44 cellular contexts compared by ENCODE assay signal in genomic region chr11:56093008-56093407, GRCh38. TPM values are rescaled to one million over a fixed set of nuclear protein-coding genes. Genes with fewer than 3 reads are reported as not detected.
"Had no signal": no experiment of that assay in that cellular context is flagged by ENCODE, and none has a peak within 500 bp of the region (broad histone marks: within the 10 kb centered on the region; RNA-seq: fewer than 3 reads in every experiment).

Gene OR8I2 (plus strand): TSS chr11:56093308. CDS start chr11:56093308, 0 bp downstream.

- H3K27me3 ChIP-seq: adrenal gland, ascending aorta, body of pancreas, brain microvascular endothelial cell, breast epithelium, cardiac muscle cell had no signal

- H3K9me3 ChIP-seq: adrenal gland, ascending aorta, body of pancreas, breast epithelium had no signal

- H3K36me3 Mint-ChIP-seq: activated naive CD4-positive, alpha-beta T cell treated with anti-CD3 and anti-CD28 coated beads, Interleukin-2, amount 10 ng/mL, durations not matched to agents 7 days and 5 days; activated naive CD4-positive, alpha-beta T cell treated with anti-CD3 and anti-CD28 coated beads, Interleukin-2, amount 50 U/mL, for 24 hours; activated naive CD4-positive, alpha-beta T cell treated with anti-CD3 and anti-CD28 coated beads, Interleukin-2, amount 50 U/mL, for 72 hours; activated naive CD8-positive, alpha-beta T cell; activated naive CD8-positive, alpha-beta T cell treated with anti-CD3 and anti-CD28 coated beads for 36 hours; activated naive CD8-positive, alpha-beta T cell treated with anti-CD3 and anti-CD28 coated beads, Interleukin-2, amount 10 ng/mL, durations not matched to agents 7 days and 5 days; brain had no signal

- H3K36me3 ChIP-seq: adrenal gland, ascending aorta, brain microvascular endothelial cell, cardiac muscle cell had no signal

- ATAC-seq: activated naive CD4-positive, alpha-beta T cell treated with anti-CD3 and anti-CD28 coated beads, Interleukin-2, amount 50 U/mL, for 72 hours; activated naive CD8-positive, alpha-beta T cell treated with anti-CD3 and anti-CD28 coated beads, Interleukin-2, amount 50 U/mL, for 24 hours; activated T-cell treated with anti-CD3 and anti-CD28 coated beads, Interleukin-2, amount 50 U/mL, for 4 hours; activated T-cell treated with anti-CD3 and anti-CD28 coated beads, Interleukin-2, amount 50 U/mL, for 72 hours; activated T-helper 17 cell treated with anti-CD3 and anti-CD28 coated beads, Interleukin-2, amount 50 U/mL, for 72 hours; body of pancreas had no signal

- H3K4me1 Mint-ChIP-seq: activated naive CD4-positive, alpha-beta T cell treated with anti-CD3 and anti-CD28 coated beads, Interleukin-2, amount 10 ng/mL, durations not matched to agents 7 days and 5 days; activated naive CD4-positive, alpha-beta T cell treated with anti-CD3 and anti-CD28 coated beads, Interleukin-2, amount 50 U/mL, for 24 hours; activated naive CD8-positive, alpha-beta T cell treated with anti-CD3 and anti-CD28 coated beads for 36 hours; activated naive CD8-positive, alpha-beta T cell treated with anti-CD3 and anti-CD28 coated beads, Interleukin-2, amount 10 ng/mL, durations not matched to agents 7 days and 5 days; activated naive CD8-positive, alpha-beta T cell treated with anti-CD3 and anti-CD28 coated beads, Interleukin-2, amount 50 U/mL, for 24 hours; activated T-helper 17 cell treated with anti-CD3 and anti-CD28 coated beads, Interleukin-2, amount 50 U/mL, for 72 hours; brain; central memory CD8-positive, alpha-beta T cell had no signal

- H3K27me3 Mint-ChIP-seq: activated naive CD4-positive, alpha-beta T cell treated with anti-CD3 and anti-CD28 coated beads, Interleukin-2, amount 10 ng/mL, durations not matched to agents 7 days and 5 days; activated naive CD4-positive, alpha-beta T cell treated with anti-CD3 and anti-CD28 coated beads, Interleukin-2, amount 50 U/mL, for 24 hours; activated naive CD8-positive, alpha-beta T cell; activated naive CD8-positive, alpha-beta T cell treated with anti-CD3 and anti-CD28 coated beads for 36 hours; activated naive CD8-positive, alpha-beta T cell treated with anti-CD3 and anti-CD28 coated beads, Interleukin-2, amount 10 ng/mL, durations not matched to agents 7 days and 5 days; activated naive CD8-positive, alpha-beta T cell treated with anti-CD3 and anti-CD28 coated beads, Interleukin-2, amount 50 U/mL, for 24 hours; activated T-cell treated with anti-CD3 and anti-CD28 coated beads, Interleukin-2, amount 50 U/mL, for 24 hours; activated T-helper 17 cell treated with anti-CD3 and anti-CD28 coated beads, Interleukin-2, amount 50 U/mL, for 72 hours; brain; central memory CD8-positive, alpha-beta T cell had no signal

- H3K27ac Mint-ChIP-seq: activated naive CD4-positive, alpha-beta T cell treated with anti-CD3 and anti-CD28 coated beads for 36 hours; activated naive CD4-positive, alpha-beta T cell treated with anti-CD3 and anti-CD28 coated beads, Interleukin-2, amount 10 ng/mL, durations not matched to agents 7 days and 5 days; activated naive CD4-positive, alpha-beta T cell treated with anti-CD3 and anti-CD28 coated beads, Interleukin-2, amount 50 U/mL, for 24 hours; activated naive CD4-positive, alpha-beta T cell treated with anti-CD3 and anti-CD28 coated beads, Interleukin-2, amount 50 U/mL, for 72 hours; activated naive CD8-positive, alpha-beta T cell; activated naive CD8-positive, alpha-beta T cell treated with anti-CD3 and anti-CD28 coated beads for 36 hours; activated naive CD8-positive, alpha-beta T cell treated with anti-CD3 and anti-CD28 coated beads, Interleukin-2, amount 10 ng/mL, durations not matched to agents 7 days and 5 days; activated naive CD8-positive, alpha-beta T cell treated with anti-CD3 and anti-CD28 coated beads, Interleukin-2, amount 50 U/mL, for 24 hours; activated T-cell treated with anti-CD3 and anti-CD28 coated beads, Interleukin-2, amount 50 U/mL, for 24 hours; activated T-cell treated with anti-CD3 and anti-CD28 coated beads, Interleukin-2, amount 50 U/mL, for 72 hours; activated T-helper 1 cell treated with anti-CD3 and anti-CD28 coated beads, Interleukin-12 subunit alpha, Interleukin-12 subunit beta, Interleukin-2, Interleukin-4 antibody, amounts not matched to agents 30 ng/mL and 10 ng/mL and 1 ng/mL, durations not matched to agents 14 hours and 24 hours and 36 hours; activated T-helper 17 cell treated with anti-CD3 and anti-CD28 coated beads, Interleukin-2, amount 50 U/mL, for 72 hours; activated T-helper 2 cell treated with anti-CD3 and anti-CD28 coated beads, Interferon-gamma antibody, Interleukin-2, Interleukin-4, amounts not matched to agents 10 μg/mL and 5 μg/mL and 100 μg/mL, durations not matched to agents 14 hours and 24 hours and 36 hours; brain had no signal

- DNase-seq: activated effector memory CD4-positive, alpha-beta T cell treated with anti-CD3 and anti-CD28 coated beads, Interleukin-2, amount 50 U/mL, for 16 hours; activated effector memory CD4-positive, alpha-beta T cell treated with Interleukin-2 at 50 U/mL for 16 hours; activated gamma-delta T cell; activated gamma-delta T cell treated with Interleukin-2 at 50 U/mL for 16 hours; activated naive CD4-positive, alpha-beta T cell; activated naive CD4-positive, alpha-beta T cell treated with anti-CD3 and anti-CD28 coated beads for 36 hours; activated naive CD4-positive, alpha-beta T cell treated with anti-CD3 and anti-CD28 coated beads, Interleukin-2, amount 10 ng/mL, durations not matched to agents 7 days and 5 days; activated naive CD4-positive, alpha-beta T cell treated with anti-CD3 and anti-CD28 coated beads, Interleukin-2, amount 50 U/mL, for 16 hours; activated naive CD4-positive, alpha-beta T cell treated with Interleukin-2 at 50 U/mL for 16 hours; activated naive CD8-positive, alpha-beta T cell treated with anti-CD3 and anti-CD28 coated beads for 36 hours; activated naive CD8-positive, alpha-beta T cell treated with anti-CD3 and anti-CD28 coated beads, Interleukin-2, amount 10 ng/mL, durations not matched to agents 7 days and 5 days; activated naive CD8-positive, alpha-beta T cell treated with anti-CD3 and anti-CD28 coated beads, Interleukin-2, amount 50 U/mL, for 24 hours; activated T-cell treated with anti-CD3 and anti-CD28 coated beads, Interleukin-2, amount 50 U/mL, for 1 hour; activated T-cell treated with anti-CD3 and anti-CD28 coated beads, Interleukin-2, amount 50 U/mL, for 24 hours; activated T-cell treated with anti-CD3 and anti-CD28 coated beads, Interleukin-2, amount 50 U/mL, for 4 hours; activated T-cell treated with anti-CD3 and anti-CD28 coated beads, Interleukin-2, amount 50 U/mL, for 48 hours; activated T-cell treated with anti-CD3 and anti-CD28 coated beads, Interleukin-2, amount 50 U/mL, for 72 hours; adrenal gland; amniotic stem cell; amygdala; anterior cingulate cortex; aorta; body of pancreas; brain microvascular endothelial cell; caudate nucleus; central memory CD4-positive, alpha-beta T cell; cerebellar nuclear complex had no signal

- H3K4me1 ChIP-seq: adrenal gland, ascending aorta, body of pancreas, breast epithelium had no signal

- H3K27ac ChIP-seq: adrenal gland, ascending aorta, body of pancreas, brain microvascular endothelial cell, breast epithelium, cardiac muscle cell had no signal

- FAIRE-seq: astrocyte, bronchial epithelial cell had no signal

- H3K4me3 Mint-ChIP-seq: activated naive CD4-positive, alpha-beta T cell treated with anti-CD3 and anti-CD28 coated beads for 36 hours; activated naive CD4-positive, alpha-beta T cell treated with anti-CD3 and anti-CD28 coated beads, Interleukin-2, amount 10 ng/mL, durations not matched to agents 7 days and 5 days; activated naive CD4-positive, alpha-beta T cell treated with anti-CD3 and anti-CD28 coated beads, Interleukin-2, amount 50 U/mL, for 24 hours; activated naive CD8-positive, alpha-beta T cell; activated naive CD8-positive, alpha-beta T cell treated with anti-CD3 and anti-CD28 coated beads for 36 hours; activated naive CD8-positive, alpha-beta T cell treated with anti-CD3 and anti-CD28 coated beads, Interleukin-2, amount 10 ng/mL, durations not matched to agents 7 days and 5 days; activated naive CD8-positive, alpha-beta T cell treated with anti-CD3 and anti-CD28 coated beads, Interleukin-2, amount 50 U/mL, for 24 hours; activated T-cell treated with anti-CD3 and anti-CD28 coated beads, Interleukin-2, amount 50 U/mL, for 24 hours; activated T-cell treated with anti-CD3 and anti-CD28 coated beads, Interleukin-2, amount 50 U/mL, for 4 hours; activated T-cell treated with anti-CD3 and anti-CD28 coated beads, Interleukin-2, amount 50 U/mL, for 72 hours; activated T-helper 1 cell treated with anti-CD3 and anti-CD28 coated beads, Interleukin-12 subunit alpha, Interleukin-12 subunit beta, Interleukin-2, Interleukin-4 antibody, amounts not matched to agents 30 ng/mL and 10 ng/mL and 1 ng/mL, durations not matched to agents 14 hours and 24 hours and 36 hours; activated T-helper 17 cell treated with anti-CD3 and anti-CD28 coated beads, Interleukin-2, amount 50 U/mL, for 72 hours; brain; central memory CD8-positive, alpha-beta T cell had no signal

- H3K9me3 Mint-ChIP-seq: activated naive CD4-positive, alpha-beta T cell treated with anti-CD3 and anti-CD28 coated beads, Interleukin-2, amount 50 U/mL, for 24 hours; brain had no signal

- H3K4me3 ChIP-seq: adrenal gland, ascending aorta, body of pancreas, breast epithelium, cardiac muscle cell had no signal

RNA-seq across cellular contexts. Expression of gene OR8I2, which starts in this region (rescaled TPM):
- total RNA-seq: activated naive CD4-positive, alpha-beta T cell treated with anti-CD3 and anti-CD28 coated beads for 36 hours; activated naive CD4-positive, alpha-beta T cell treated with anti-CD3 and anti-CD28 coated beads, Interleukin-2, amount 50 U/mL, for 72 hours; activated naive CD8-positive, alpha-beta T cell treated with anti-CD3 and anti-CD28 coated beads for 36 hours; activated naive CD8-positive, alpha-beta T cell treated with anti-CD3 and anti-CD28 coated beads, Interleukin-2, amount 10 ng/mL, durations not matched to agents 7 days and 5 days; activated T-cell treated with anti-CD3 and anti-CD28 coated beads, Interleukin-2, amount 50 U/mL, for 4 hours; activated T-cell treated with anti-CD3 and anti-CD28 coated beads, Interleukin-2, amount 50 U/mL, for 72 hours; activated T-helper 1 cell treated with anti-CD3 and anti-CD28 coated beads, Interleukin-12 subunit alpha, Interleukin-12 subunit beta, Interleukin-2, Interleukin-4 antibody, amounts not matched to agents 30 ng/mL and 10 ng/mL and 1 ng/mL, durations not matched to agents 14 hours and 24 hours and 36 hours; activated T-helper 17 cell treated with anti-CD3 and anti-CD28 coated beads, Interleukin-2, amount 50 U/mL, for 72 hours; activated T-helper 2 cell treated with anti-CD3 and anti-CD28 coated beads, Interferon-gamma antibody, Interleukin-2, Interleukin-4, amounts not matched to agents 10 μg/mL and 5 μg/mL and 100 μg/mL, durations not matched to agents 14 hours and 24 hours and 36 hours; adrenal gland; aorta; ascending aorta; astrocyte; body of pancreas; breast epithelium; bronchial epithelial cell; cardiac muscle cell; cardiac septum; cerebellum; chondrocyte had no signal
- polyA plus RNA-seq: adipose tissue, adrenal gland, aorta, cardiac muscle cell had no signal
